ENCODE assay signal across 2 cellular contexts in the genomic region with DNA sequence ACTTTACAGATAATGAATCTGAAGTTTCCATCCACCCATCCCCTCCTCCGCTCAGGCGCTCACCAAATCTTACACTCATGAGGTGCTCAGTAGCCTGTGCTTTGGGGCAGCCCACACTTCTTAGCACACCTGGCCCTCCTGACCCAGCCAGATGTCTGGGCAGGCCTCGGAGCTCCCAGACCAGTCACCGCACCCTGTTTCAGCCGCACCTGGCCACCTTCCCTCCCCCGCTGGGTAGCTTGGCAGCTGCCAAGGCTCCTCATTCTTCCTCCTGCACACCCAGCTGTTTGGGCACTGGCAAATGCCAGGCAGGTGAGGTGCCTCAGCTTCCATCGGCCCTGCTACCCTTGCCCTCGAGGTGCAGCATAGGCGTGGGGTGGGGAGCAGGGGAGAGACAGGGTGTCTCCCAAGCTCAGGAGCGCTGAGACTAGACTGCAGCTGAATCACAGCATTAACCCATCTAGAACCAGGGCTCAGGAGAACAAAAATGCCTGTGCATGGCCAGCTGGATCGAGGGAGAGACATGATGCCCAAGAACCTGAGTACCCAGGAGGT.
TF ChIP-seq lines count a peak whose summit lies in the region.

No MANE protein-coding gene starts in this region.

TF ChIP-seq in IMR-90, 13 proteins besides CTCF, POLR2A, EP300 and RAD21:
- TF ChIP-seq, protein P1, sequence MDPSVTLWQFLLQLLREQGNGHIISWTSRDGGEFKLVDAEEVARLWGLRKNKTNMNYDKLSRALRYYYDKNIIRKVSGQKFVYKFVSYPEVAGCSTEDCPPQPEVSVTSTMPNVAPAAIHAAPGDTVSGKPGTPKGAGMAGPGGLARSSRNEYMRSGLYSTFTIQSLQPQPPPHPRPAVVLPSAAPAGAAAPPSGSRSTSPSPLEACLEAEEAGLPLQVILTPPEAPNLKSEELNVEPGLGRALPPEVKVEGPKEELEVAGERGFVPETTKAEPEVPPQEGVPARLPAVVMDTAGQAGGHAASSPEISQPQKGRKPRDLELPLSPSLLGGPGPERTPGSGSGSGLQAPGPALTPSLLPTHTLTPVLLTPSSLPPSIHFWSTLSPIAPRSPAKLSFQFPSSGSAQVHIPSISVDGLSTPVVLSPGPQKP (IDR thresholded peaks at IDR 0.05; ENCODE audit: borderline replicate concordance, low read depth, low read length) = no peak
- TF ChIP-seq MAZ (IDR thresholded peaks at IDR 0.05; ENCODE audit: borderline replicate concordance, low read depth, low read length) = no peak
- TF ChIP-seq RFX5 (IDR thresholded peaks at IDR 0.05; ENCODE audit: low read depth, low read length) = no peak
- TF ChIP-seq FOS (IDR thresholded peaks at IDR 0.05; ENCODE audit: low read depth, low read length) = no peak
- TF ChIP-seq CHD1 (IDR thresholded peaks at IDR 0.05; ENCODE audit: low read depth, low read length) = no peak
- TF ChIP-seq SMC3 (IDR thresholded peaks at IDR 0.05; ENCODE audit: low read depth, low read length) = no peak
- TF ChIP-seq MXI1 (IDR thresholded peaks at IDR 0.05; ENCODE audit: borderline replicate concordance, low read depth, low read length) = no peak
- no peak for TF ChIP-seq CEBPB (IDR thresholded peaks at IDR 0.05; ENCODE audit: low read depth, low read length)
- no peak for TF ChIP-seq NFE2L2 (IDR thresholded peaks at IDR 0.05; ENCODE audit: low read depth, low read length)
- TF ChIP-seq, protein P2, sequence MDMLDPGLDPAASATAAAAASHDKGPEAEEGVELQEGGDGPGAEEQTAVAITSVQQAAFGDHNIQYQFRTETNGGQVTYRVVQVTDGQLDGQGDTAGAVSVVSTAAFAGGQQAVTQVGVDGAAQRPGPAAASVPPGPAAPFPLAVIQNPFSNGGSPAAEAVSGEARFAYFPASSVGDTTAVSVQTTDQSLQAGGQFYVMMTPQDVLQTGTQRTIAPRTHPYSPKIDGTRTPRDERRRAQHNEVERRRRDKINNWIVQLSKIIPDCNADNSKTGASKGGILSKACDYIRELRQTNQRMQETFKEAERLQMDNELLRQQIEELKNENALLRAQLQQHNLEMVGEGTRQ (IDR thresholded peaks at IDR 0.05; ENCODE audit: low read depth, low read length) = no peak
- no peak for TF ChIP-seq BHLHE40 (IDR thresholded peaks at IDR 0.05; ENCODE audit: low read depth, low read length)
- no peak for TF ChIP-seq RCOR1 (IDR thresholded peaks at IDR 0.05; ENCODE audit: insufficient replicate concordance, low read length)
- no peak for TF ChIP-seq MAFK (IDR thresholded peaks at IDR 0.05; ENCODE audit: low read depth, low read length)

TF ChIP-seq in WTC11, 78 proteins besides CTCF, POLR2A, EP300 and RAD21 (continued from another document):
- TF ChIP-seq, protein P3, sequence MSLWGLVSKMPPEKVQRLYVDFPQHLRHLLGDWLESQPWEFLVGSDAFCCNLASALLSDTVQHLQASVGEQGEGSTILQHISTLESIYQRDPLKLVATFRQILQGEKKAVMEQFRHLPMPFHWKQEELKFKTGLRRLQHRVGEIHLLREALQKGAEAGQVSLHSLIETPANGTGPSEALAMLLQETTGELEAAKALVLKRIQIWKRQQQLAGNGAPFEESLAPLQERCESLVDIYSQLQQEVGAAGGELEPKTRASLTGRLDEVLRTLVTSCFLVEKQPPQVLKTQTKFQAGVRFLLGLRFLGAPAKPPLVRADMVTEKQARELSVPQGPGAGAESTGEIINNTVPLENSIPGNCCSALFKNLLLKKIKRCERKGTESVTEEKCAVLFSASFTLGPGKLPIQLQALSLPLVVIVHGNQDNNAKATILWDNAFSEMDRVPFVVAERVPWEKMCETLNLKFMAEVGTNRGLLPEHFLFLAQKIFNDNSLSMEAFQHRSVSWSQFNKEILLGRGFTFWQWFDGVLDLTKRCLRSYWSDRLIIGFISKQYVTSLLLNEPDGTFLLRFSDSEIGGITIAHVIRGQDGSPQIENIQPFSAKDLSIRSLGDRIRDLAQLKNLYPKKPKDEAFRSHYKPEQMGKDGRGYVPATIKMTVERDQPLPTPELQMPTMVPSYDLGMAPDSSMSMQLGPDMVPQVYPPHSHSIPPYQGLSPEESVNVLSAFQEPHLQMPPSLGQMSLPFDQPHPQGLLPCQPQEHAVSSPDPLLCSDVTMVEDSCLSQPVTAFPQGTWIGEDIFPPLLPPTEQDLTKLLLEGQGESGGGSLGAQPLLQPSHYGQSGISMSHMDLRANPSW (CRISPR knock-in tag; conservative IDR thresholded peaks at IDR 0.05; ENCODE audit: low read depth) = no peak
- TF ChIP-seq ARID4B (CRISPR knock-in tag; IDR thresholded peaks at IDR 0.05; ENCODE audit: borderline replicate concordance) (no peak), ZNF281 (CRISPR knock-in tag; IDR thresholded peaks at IDR 0.05) (no peak), SMAD4 (CRISPR knock-in tag; IDR thresholded peaks at IDR 0.05) (no peak), E2F4 (CRISPR knock-in tag; IDR thresholded peaks at IDR 0.05; ENCODE audit: borderline replicate concordance, low read depth) (no peak), ZNF512 (CRISPR knock-in tag; IDR thresholded peaks at IDR 0.05; ENCODE audit: borderline replicate concordance) (no peak), ZNF138 (CRISPR knock-in tag; conservative IDR thresholded peaks at IDR 0.05) (no peak), RELA (CRISPR knock-in tag; IDR thresholded peaks at IDR 0.05; ENCODE audit: borderline replicate concordance) (no peak), MAX (CRISPR knock-in tag; IDR thresholded peaks at IDR 0.05) (no peak)
- TF ChIP-seq, protein P4, sequence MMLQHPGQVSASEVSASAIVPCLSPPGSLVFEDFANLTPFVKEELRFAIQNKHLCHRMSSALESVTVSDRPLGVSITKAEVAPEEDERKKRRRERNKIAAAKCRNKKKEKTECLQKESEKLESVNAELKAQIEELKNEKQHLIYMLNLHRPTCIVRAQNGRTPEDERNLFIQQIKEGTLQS (CRISPR knock-in tag; conservative IDR thresholded peaks at IDR 0.05) = no peak
